Comparison of ENCODE assay signal across 21 cellular contexts in genomic region chr2:158782616-158783015, GRCh38. TPM values are rescaled to one million over a fixed set of nuclear protein-coding genes. Genes with fewer than 3 reads are reported as not detected.
"Had no signal": no experiment of that assay in that cellular context is flagged by ENCODE, and none has a peak within 500 bp of the region (broad histone marks: within the 10 kb centered on the region; RNA-seq: fewer than 3 reads in every experiment).

No MANE protein-coding gene starts in this region.

- FAIRE-seq: kidney had no signal

- H3K79me2 ChIP-seq: hepatocyte had no signal

- H3K9me3 ChIP-seq: neutrophil had no signal

- H2AFZ ChIP-seq: hepatocyte had no signal

- H3K4me2 ChIP-seq: hepatocyte had no signal

- H3K36me3 ChIP-seq: breast epithelium, left lung, neutrophil, tibial nerve had no signal

- H3K27ac ChIP-seq: breast epithelium, left lung, neutrophil, tibial nerve had no signal

- H3K4me3 ChIP-seq: breast epithelium, hepatocyte, left lung, tibial nerve had no signal

- H3K27me3 ChIP-seq: breast epithelium, hepatocyte, left lung, neutrophil, tibial nerve had no signal

- H3K4me1 ChIP-seq: breast epithelium, left lung had no signal

- DNase-seq: activated CD4-positive, CD25-positive, alpha-beta regulatory T cell treated with anti-CD3 and anti-CD28 coated beads, Interleukin-2, amount 50 U/mL, for 72 hours; activated naive CD8-positive, alpha-beta T cell treated with anti-CD3 and anti-CD28 coated beads for 36 hours; dermis blood vessel endothelial cell; effector memory CD8-positive, alpha-beta T cell; kidney; left lung; naive thymus-derived CD8-positive, alpha-beta T cell; retina; stimulated activated CD4-positive, alpha-beta T cell treated with anti-CD3 and anti-CD28 coated beads, Interleukin-4, amount 100 ng/mL, for 4 hours; stimulated activated CD8-positive, alpha-beta memory T cell treated with anti-CD3 and anti-CD28 coated beads, Interleukin-4, amount 100 ng/mL, for 48 hours; stimulated activated naive CD4-positive, alpha-beta T cell treated with Interleukin-2 at 50 U/mL for 16 hours; substantia nigra; T-helper 9 cell had no signal

- ATAC-seq: effector memory CD8-positive, alpha-beta T cell; left lung; naive thymus-derived CD8-positive, alpha-beta T cell had no signal

RNA-seq across cellular contexts. Expression of gene DAPL1, which starts 12.5 kb away (rescaled TPM):
- total RNA-seq: activated CD8-positive, alpha-beta memory T cell treated with anti-CD3 and anti-CD28 coated beads for 36 hours; activated naive CD8-positive, alpha-beta T cell treated with anti-CD3 and anti-CD28 coated beads for 36 hours; activated T-helper 1 cell treated with anti-CD3 and anti-CD28 coated beads, Interleukin-12 subunit alpha, Interleukin-12 subunit beta, Interleukin-2, Interleukin-4 antibody, amounts not matched to agents 30 ng/mL and 10 ng/mL and 1 ng/mL, durations not matched to agents 14 hours and 24 hours and 36 hours; breast epithelium; dermis blood vessel endothelial cell; epithelial cell of proximal tubule; hepatocyte; left lung; mucosa of gallbladder; naive thymus-derived CD8-positive, alpha-beta T cell had no signal
- polyA plus RNA-seq: hepatocyte; naive thymus-derived CD8-positive, alpha-beta T cell had no signal
